25 cellular contexts compared by ENCODE assay signal in genomic region chr17:57228921-57229320, GRCh38.
"Had no signal": no experiment of that assay in that cellular context is flagged by ENCODE, and none has a peak within 500 bp of the region (broad histone marks: within the 10 kb centered on the region; RNA-seq: fewer than 3 reads in every experiment).

No MANE protein-coding gene starts in this region.

- H3K27ac Mint-ChIP-seq: dendritic cell treated with granulocyte-macrophage colony-stimulating factor and Interleukin-4, amounts not matched to agents 40 ng/mL and 50 ng/mL, for 4 days; effector memory CD8-positive, alpha-beta T cell; endodermal cell had no signal

- H3K27ac ChIP-seq: colonic mucosa, coronary artery, dorsolateral prefrontal cortex, epithelial cell of prostate, esophagus squamous epithelium, foreskin keratinocyte, gastrocnemius medialis, gastroesophageal sphincter, heart left ventricle, heart right ventricle, hepatocyte had no signal

- H3K4me1 ChIP-seq: colonic mucosa, esophagus squamous epithelium, foreskin keratinocyte, gastrocnemius medialis, gastroesophageal sphincter, heart left ventricle, heart right ventricle had no signal

- DNase-seq: colonic mucosa; cortex of kidney; dermis blood vessel endothelial cell; dorsolateral prefrontal cortex; effector CD4-positive, alpha-beta T cell; effector CD8-positive, alpha-beta T cell; effector memory CD4-positive, alpha-beta T cell; effector memory CD8-positive, alpha-beta T cell; endodermal cell; erythroblast; esophagus squamous epithelium; foreskin fibroblast; foreskin keratinocyte; foreskin melanocyte; gastrocnemius medialis; glutamatergic neuron; head of caudate nucleus; heart left ventricle; heart right ventricle had no signal

- ATAC-seq: effector memory CD8-positive, alpha-beta T cell; esophagus mucosa; foreskin keratinocyte; gastrocnemius medialis; gastroesophageal sphincter; heart left ventricle; heart right ventricle had no signal

- H3K4me3 ChIP-seq: colonic mucosa, coronary artery, dorsolateral prefrontal cortex, esophagus squamous epithelium, gastrocnemius medialis, gastroesophageal sphincter, heart left ventricle, heart right ventricle, hepatocyte had no signal

- H3K36me3 ChIP-seq: colonic mucosa, esophagus squamous epithelium, gastrocnemius medialis, gastroesophageal sphincter, heart left ventricle, heart right ventricle had no signal

- H3K27me3 ChIP-seq: colonic mucosa, gastrocnemius medialis, heart left ventricle, hepatocyte had no signal

- H3K4me1 Mint-ChIP-seq: endodermal cell had no signal

- H3K9me3 Mint-ChIP-seq: dendritic cell treated with granulocyte-macrophage colony-stimulating factor and Interleukin-4, amounts not matched to agents 40 ng/mL and 50 ng/mL, for 4 days; effector memory CD8-positive, alpha-beta T cell; endodermal cell had no signal

- H3K4me3 Mint-ChIP-seq: dendritic cell treated with granulocyte-macrophage colony-stimulating factor and Interleukin-4, amounts not matched to agents 40 ng/mL and 50 ng/mL, for 4 days; effector memory CD8-positive, alpha-beta T cell; endodermal cell had no signal

- H3K9me3 ChIP-seq: colonic mucosa, gastrocnemius medialis, gastroesophageal sphincter had no signal
